In genomic region chr2:83022631-83023210, GRCh38 we compare ENCODE assay signal across 26 cellular contexts.
A peak's percentile ranks its signal among the peaks of the same experiment; 100 is the strongest.
DNase-seq lines count a peak whose midpoint lies in the region; ATAC-seq and TF ChIP-seq lines count a peak whose summit lies in the region.
"Had no signal": no experiment of that assay in that cellular context is flagged by ENCODE, and none has a peak within 500 bp of the region (broad histone marks: within the 10 kb centered on the region; RNA-seq: fewer than 3 reads in every experiment).

No MANE protein-coding gene starts in this region.

- DNase-seq in NOMO-1 treated with DMSO at 0.1 percent for 48 hours (lab: John Stamatoyannopoulos, UW; ENCODE audit: unreplicated experiment) (peak; percentile 0), NOMO-1 (lab: John Stamatoyannopoulos, UW; ENCODE audit: unreplicated experiment in 2 of 2) (no peak), RWPE2 (ENCODE audit: low spot score) (no peak), fibroblast of gingiva (ENCODE audit: low read depth) (peak; percentile 18), stromal cell of bone marrow (ENCODE audit: low read depth) (peak; percentile 11), occipital lobe (lab: John Stamatoyannopoulos, UW) (no peak)
- DNase-seq: 8988T; activated CD4-positive, alpha-beta T cell treated with anti-CD3 and anti-CD28 coated beads, Interleukin-2, amount 10 ng/mL, durations not matched to agents 7 days and 5 days; AML-193; CD8-positive, alpha-beta T cell; effector memory CD4-positive, alpha-beta T cell; MM.1S; naive thymus-derived CD4-positive, alpha-beta T cell; NCI-H187 treated with DMSO at 0.1 percent for 48 hours; NCI-H345; NCI-H82; PC-9; stimulated activated naive CD8-positive, alpha-beta T cell treated with anti-CD3 and anti-CD28 coated beads, Interleukin-15, amount 100 ng/mL, for 72 hours; T-helper 17 cell had no signal

- H3K4me1 ChIP-seq in RWPE2 (ENCODE audit: insufficient read depth, poor library complexity, severe bottlenecking) = peaks cover 19% of the 10 kb centered on the region
- H3K4me1 ChIP-seq: right atrium auricular region, tibial nerve had no signal

- no peaks in the 10 kb centered on the region for H3K36me3 ChIP-seq in RWPE2 (ENCODE audit: low read depth)
- H3K36me3 ChIP-seq: right atrium auricular region, tibial nerve had no signal

- no peaks in the 10 kb centered on the region for H3K27me3 ChIP-seq in RWPE2 (ENCODE audit: insufficient read depth, poor library complexity, severe bottlenecking)
- H3K27me3 ChIP-seq: right atrium auricular region, tibial nerve had no signal

- no peak overlapping the region for H3K4me3 ChIP-seq in RWPE2 (ENCODE audit: severe bottlenecking)
- H3K4me3 ChIP-seq: GM12878, PC-9, right atrium auricular region, tibial nerve had no signal

- H3K9me3 ChIP-seq in RWPE2 (ENCODE audit: severe bottlenecking) = peaks cover 3% of the 10 kb centered on the region
- H3K9me3 ChIP-seq: right atrium auricular region, tibial nerve had no signal

- H3K27ac ChIP-seq in RWPE2 (ENCODE audit: poor library complexity, severe bottlenecking) = peak overlapping the region; percentile 31
- H3K27ac ChIP-seq: HL-60, PC-9, right atrium auricular region, tibial nerve had no signal

- no peak for TF ChIP-seq CTCF in RWPE2 (IDR thresholded peaks at IDR 0.05; ENCODE audit: poor library complexity, severe bottlenecking)

- ATAC-seq in RWPE2 (ENCODE audit: low read depth) = peak; percentile 27; the same call in 1 of the 3 replicates
- no peak for ATAC-seq in GM18498 (IDR thresholded peaks at IDR 0.05; ENCODE audit: unreplicated experiment)
- no peak for ATAC-seq in GM18520 (IDR thresholded peaks at IDR 0.05; ENCODE audit: unreplicated experiment)
- ATAC-seq: CD8-positive, alpha-beta T cell; esophagus mucosa; GM12878; naive thymus-derived CD4-positive, alpha-beta T cell; stimulated activated naive CD8-positive, alpha-beta T cell treated with anti-CD3 and anti-CD28 coated beads, Interleukin-15, amount 100 ng/mL, for 72 hours; T-helper 17 cell had no signal

Comparison
In these comparisons a context has a peak if more than half of its experiments do, and no peak if none do; other contexts are left out.
1. DNase-seq: peak in NOMO-1 treated with DMSO at 0.1 percent for 48 hours (single experiment), fibroblast of gingiva (single experiment) and stromal cell of bone marrow (single experiment); none in NOMO-1 (0 of 2), RWPE2 (single experiment) and occipital lobe (single experiment).